8 cellular contexts compared by ENCODE assay signal in genomic region chr2:75710220-75710576, GRCh38. TPM values are rescaled to one million over a fixed set of nuclear protein-coding genes. Genes with fewer than 3 reads are reported as not detected.
DNase-seq lines count a peak whose midpoint lies in the region; ATAC-seq and TF ChIP-seq lines count a peak whose summit lies in the region.

No MANE protein-coding gene starts in this region.

- no peaks in the 10 kb centered on the region for H3K27me3 ChIP-seq in layer of hippocampus (ENCODE audit: control insufficient read depth, insufficient read depth, low read length)
- H3K27me3 ChIP-seq in thyroid gland = no peaks in the 10 kb centered on the region

- H3K4me1 ChIP-seq in thyroid gland = peaks cover 9 to 15% of the 10 kb centered on the region in 2 donors

- TF ChIP-seq CTCF in thyroid gland (IDR thresholded peaks at IDR 0.05) = peak in 1 of 6 experiments; percentile 1

- ATAC-seq in HG03196 (IDR thresholded peaks at IDR 0.05; ENCODE audit: unreplicated experiment) = peak; percentile 29
- no peak for ATAC-seq in activated naive CD8-positive, alpha-beta T cell treated with anti-CD3 and anti-CD28 coated beads, Interleukin-2, amount 10 ng/mL, durations not matched to agents 7 days and 5 days (ENCODE audit: low read depth)

- POLR2A ChIA-PET in activated naive CD8-positive, alpha-beta T cell treated with anti-CD3 and anti-CD28 coated beads, Interleukin-2, amount 10 ng/mL, durations not matched to agents 7 days and 5 days (lab: Charles Lee) = interaction anchor here (1.2 to 3.7 kb wide), 3 partner anchors 13 to 69 kb away, joined by 3 to 26 read pairs (median 3); partner anchors contain the start of gene MRPL19

- H3K4me3 Mint-ChIP-seq in activated naive CD8-positive, alpha-beta T cell treated with anti-CD3 and anti-CD28 coated beads, Interleukin-2, amount 10 ng/mL, durations not matched to agents 7 days and 5 days = peak overlapping the region; percentile 93

- peak overlapping the region; percentile 35 to 86 (median 61) for H3K4me3 ChIP-seq in thyroid gland (replicated peaks in 1 of 3)

- no peaks in the 10 kb centered on the region for H3K9me3 Mint-ChIP-seq in activated naive CD8-positive, alpha-beta T cell treated with anti-CD3 and anti-CD28 coated beads, Interleukin-2, amount 10 ng/mL, durations not matched to agents 7 days and 5 days

- peak overlapping the region; percentile 83 for H3K27ac ChIP-seq in layer of hippocampus (ENCODE audit: low read depth, low read length)
- H3K27ac ChIP-seq in thyroid gland = peak overlapping the region; percentile 82 to 93 (median 91)

- H3K27me3 Mint-ChIP-seq in activated naive CD8-positive, alpha-beta T cell treated with anti-CD3 and anti-CD28 coated beads, Interleukin-2, amount 10 ng/mL, durations not matched to agents 7 days and 5 days = peaks cover 4% of the 10 kb centered on the region

- H3K36me3 Mint-ChIP-seq in activated naive CD8-positive, alpha-beta T cell treated with anti-CD3 and anti-CD28 coated beads, Interleukin-2, amount 10 ng/mL, durations not matched to agents 7 days and 5 days = peaks cover 9% of the 10 kb centered on the region

- TF ChIP-seq POLR2A in thyroid gland (IDR thresholded peaks at IDR 0.05) = no peak

- H3K9me3 ChIP-seq in thyroid gland = no peaks in the 10 kb centered on the region

- peaks cover 26% of the 10 kb centered on the region for H3K4me1 Mint-ChIP-seq in activated naive CD8-positive, alpha-beta T cell treated with anti-CD3 and anti-CD28 coated beads, Interleukin-2, amount 10 ng/mL, durations not matched to agents 7 days and 5 days

- intact Hi-C loops in thyroid gland (cut with DNase I) = no loop called here

- DNase-seq in SIG-M5 treated with dmso at 0.1 percent for 504 hours (lab: John Stamatoyannopoulos, UW; ENCODE audit: unreplicated experiment) (peak; percentile 64), SIG-M5 (lab: John Stamatoyannopoulos, UW) (no peak), thyroid gland (no peak), COLO829 (ENCODE audit: low spot score) (no peak), KG1 (lab: John Stamatoyannopoulos, UW) (no peak)
- no peak for DNase-seq in activated naive CD8-positive, alpha-beta T cell treated with anti-CD3 and anti-CD28 coated beads, Interleukin-2, amount 10 ng/mL, durations not matched to agents 7 days and 5 days

- WGBS in thyroid gland, 2 donors = 2 to 6% methylated on average over 11 to 12 of the region's 12 CpGs

- H3K27ac Mint-ChIP-seq in activated naive CD8-positive, alpha-beta T cell treated with anti-CD3 and anti-CD28 coated beads, Interleukin-2, amount 10 ng/mL, durations not matched to agents 7 days and 5 days = peak overlapping the region; percentile 98

- H3K36me3 ChIP-seq in thyroid gland = no peaks in the 10 kb centered on the region

RNA-seq across cellular contexts. Expression of gene GCFC2, which starts 0.5 kb away (rescaled TPM):
- 10 to 100 TPM; 20.0 to 23.9 TPM for total RNA-seq in activated naive CD8-positive, alpha-beta T cell treated with anti-CD3 and anti-CD28 coated beads, Interleukin-2, amount 10 ng/mL, durations not matched to agents 7 days and 5 days
- 10 to 100 TPM; 38.2 to 47.8 (median 43.0) TPM for total RNA-seq in thyroid gland
